22 cellular contexts compared by ENCODE assay signal in genomic region chr17:58097384-58098088, GRCh38. TPM values are rescaled to one million over a fixed set of nuclear protein-coding genes. Genes with fewer than 3 reads are reported as not detected.
"Had no signal": no experiment of that assay in that cellular context is flagged by ENCODE, and none has a peak within 500 bp of the region (broad histone marks: within the 10 kb centered on the region; RNA-seq: fewer than 3 reads in every experiment).

No MANE protein-coding gene starts in this region.

- H3K4me3 ChIP-seq: cardiac muscle cell, dorsolateral prefrontal cortex, hepatocyte, lower lobe of right lung, pancreas, smooth muscle cell, thoracic aorta had no signal

- H3K27ac ChIP-seq: cardiac muscle cell, foreskin keratinocyte, hepatocyte, lower lobe of right lung, pancreas, thoracic aorta, VCaP had no signal

- DNase-seq: activated CD4-positive, alpha-beta T cell treated with anti-CD3 and anti-CD28 coated beads, Interleukin-2, amount 50 U/mL, for 4 hours; activated CD4-positive, CD25-positive, alpha-beta regulatory T cell treated with anti-CD3 and anti-CD28 coated beads, Interleukin-2, amount 50 U/mL, for 72 hours; activated T-cell treated with anti-CD3 and anti-CD28 coated beads for 4 hours; amniotic stem cell; dorsolateral prefrontal cortex; foreskin keratinocyte; left cardiac atrium; lower lobe of right lung; naive thymus-derived CD8-positive, alpha-beta T cell; pancreas; stimulated activated CD4-positive, alpha-beta T cell treated with anti-CD3 and anti-CD28 coated beads, Interleukin-4, amount 100 ng/mL, for 4 hours had no signal

- H3K9me3 ChIP-seq: lower lobe of right lung, pancreas, thoracic aorta had no signal

- H3K4me2 ChIP-seq: hepatocyte, smooth muscle cell had no signal

- H3K27me3 ChIP-seq: cardiac muscle cell, dorsolateral prefrontal cortex, foreskin keratinocyte, hepatocyte, pancreas had no signal

- H3K36me3 ChIP-seq: pancreas had no signal

- FAIRE-seq: pancreas had no signal

- H3K4me1 ChIP-seq: lower lobe of right lung, pancreas had no signal

- ATAC-seq: foreskin keratinocyte; left cardiac atrium; lower lobe of right lung; naive thymus-derived CD8-positive, alpha-beta T cell; pancreas; sciatic nerve; stimulated activated memory B cell treated with anti-CD40 and anti-IgM and Interleukin-4, amounts not matched to agents 10 μg/mL and 1 μg/mL and 100 μg/mL, for 72 hours had no signal

RNA-seq across cellular contexts. Expression of gene OR4D1, which starts 50.6 kb away (rescaled TPM):
- total RNA-seq: cardiac muscle cell, fibroblast of lung, foreskin keratinocyte, hepatocyte, left cardiac atrium, lower lobe of right lung, mesenteric fat pad, pancreas, pulmonary artery endothelial cell, sciatic nerve, smooth muscle cell, thoracic aorta, ureter had no signal
- polyA plus RNA-seq: cardiac muscle cell, fibroblast of lung, foreskin keratinocyte, hepatocyte, pancreas, smooth muscle cell had no signal
